ENCODE assay signal across 9 cellular contexts in the genomic region with DNA sequence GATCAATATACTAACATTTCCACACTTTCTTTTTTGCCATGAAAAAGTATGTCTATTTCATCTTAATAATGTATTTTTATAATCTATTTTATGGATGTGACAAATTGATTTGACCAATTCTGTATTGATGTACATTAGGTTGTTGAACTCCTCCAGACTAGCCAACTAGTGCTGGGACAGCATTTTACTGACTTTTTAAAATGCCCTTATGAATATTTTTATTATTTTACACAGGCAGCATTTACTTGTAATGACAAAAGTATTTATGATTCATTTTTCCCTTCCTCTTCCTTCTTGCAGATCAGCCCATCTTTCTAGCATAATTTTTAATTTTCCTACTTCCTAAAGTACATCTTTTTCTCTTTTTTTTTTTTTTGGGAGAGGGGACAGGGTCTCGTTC. TPM values are rescaled to one million over a fixed set of nuclear protein-coding genes. Genes with fewer than 3 reads are reported as not detected.
A peak's percentile ranks its signal among the peaks of the same experiment; 100 is the strongest.
DNase-seq lines count a peak whose midpoint lies in the region; ATAC-seq, FAIRE-seq and TF ChIP-seq lines count a peak whose summit lies in the region.
"Had no signal": no experiment of that assay in that cellular context is flagged by ENCODE, and none has a peak within 500 bp of the region (broad histone marks: within the 10 kb centered on the region; RNA-seq: fewer than 3 reads in every experiment).

No MANE protein-coding gene starts in this region.

- FAIRE-seq in keratinocyte (lab: Jason Lieb, UNC): no peak

- H4K20me1 ChIP-seq in keratinocyte (ENCODE audit: control insufficient read depth, extremely low read depth, insufficient read depth, low read length): no peaks in the 10 kb centered on the region

- dilution Hi-C loops in keratinocyte (cut with MboI; ENCODE audit: extremely low pct_ligation_motif_present, low sequenced_read_pairs): no loop called here

- H3K4me1 ChIP-seq in keratinocyte (ENCODE audit: control insufficient read depth, extremely low read depth, insufficient read depth, low read length): peaks cover 27% of the 10 kb centered on the region
- H3K4me1 ChIP-seq in thyroid gland: peaks cover 21 to 26% of the 10 kb centered on the region in 2 donors

- intact Hi-C loops in thyroid gland (cut with DNase I): no loop called here

- no peaks in the 10 kb centered on the region for H3K9me3 Mint-ChIP-seq in activated T-cell treated with anti-CD3 and anti-CD28 coated beads, Interleukin-2, amount 50 U/mL, for 72 hours
- H3K9me3 Mint-ChIP-seq in activated naive CD4-positive, alpha-beta T cell treated with anti-CD3 and anti-CD28 coated beads, Interleukin-2, amount 50 U/mL, for 72 hours: no peaks in the 10 kb centered on the region

- 75 to 96% methylated on average over 1 of the region's 1 CpG for WGBS in thyroid gland, 2 donors

- peak overlapping the region; percentile 87 for H3K9ac ChIP-seq in keratinocyte (ENCODE audit: control insufficient read depth, extremely low read depth, insufficient read depth, low read length)

- H3K4me3 ChIP-seq in keratinocyte (ENCODE audit: control insufficient read depth in 2 of 3, extremely low read depth in 1 of 3, insufficient read depth in 2 of 3, low read depth in 1 of 3, low read length in 3 of 3) (peak overlapping the region in 2 of 3 experiments; percentile 97), thyroid gland (replicated peaks in 1 of 3) (no peak overlapping the region)

- TF ChIP-seq CTCF in keratinocyte (optimal IDR thresholded peaks at IDR 0.05 in 1 of 3, IDR thresholded peaks at IDR 0.05 in 1 of 3, conservative IDR thresholded peaks at IDR 0.05 in 1 of 3; ENCODE audit: extremely low read depth in 1 of 3, insufficient read depth in 2 of 3, low read length in 3 of 3) (no peak), thyroid gland (IDR thresholded peaks at IDR 0.05) (no peak)

- H3K27ac ChIP-seq in keratinocyte (ENCODE audit: control insufficient read depth, insufficient read depth, low read length) (peak overlapping the region; percentile 96), thyroid gland (peak overlapping the region; percentile 90 to 97 (median 95))

- no peak for DNase-seq in activated T-cell treated with anti-CD3 and anti-CD28 coated beads, Interleukin-2, amount 50 U/mL, for 72 hours
- no peak for DNase-seq in activated T-cell treated with anti-CD3 and anti-CD28 coated beads, Interleukin-2, amount 50 U/mL, for 48 hours
- no peak for DNase-seq in activated naive CD4-positive, alpha-beta T cell treated with anti-CD3 and anti-CD28 coated beads, Interleukin-2, amount 50 U/mL, for 72 hours (ENCODE audit: low spot score in 2 of 2)
- DNase-seq in keratinocyte (ENCODE audit: low read depth, low spot score) (no peak), thyroid gland (no peak), H4 (ENCODE audit: low spot score) (no peak)

- peaks cover 47% of the 10 kb centered on the region for H3K4me1 Mint-ChIP-seq in activated T-cell treated with anti-CD3 and anti-CD28 coated beads, Interleukin-2, amount 50 U/mL, for 72 hours (ENCODE audit: low read depth)

- no peak for ATAC-seq in activated T-cell treated with anti-CD3 and anti-CD28 coated beads, Interleukin-2, amount 50 U/mL, for 72 hours (replicated peaks in 1 of 2)
- ATAC-seq in activated naive CD4-positive, alpha-beta T cell treated with anti-CD3 and anti-CD28 coated beads, Interleukin-2, amount 50 U/mL, for 72 hours: no peak
- no peak for ATAC-seq in HG03196 (IDR thresholded peaks at IDR 0.05; ENCODE audit: unreplicated experiment)
- ATAC-seq in HG03175 (IDR thresholded peaks at IDR 0.05; ENCODE audit: unreplicated experiment): no peak

- no peaks in the 10 kb centered on the region for H3K27me3 Mint-ChIP-seq in activated T-cell treated with anti-CD3 and anti-CD28 coated beads, Interleukin-2, amount 50 U/mL, for 72 hours (ENCODE audit: low read depth)

- peak overlapping the region; percentile 90 to 92 for H3K4me3 Mint-ChIP-seq in activated T-cell treated with anti-CD3 and anti-CD28 coated beads, Interleukin-2, amount 50 U/mL, for 72 hours

- peak overlapping the region; percentile 88 for H3K27ac Mint-ChIP-seq in activated T-cell treated with anti-CD3 and anti-CD28 coated beads, Interleukin-2, amount 50 U/mL, for 72 hours
- peak overlapping the region; percentile 96 to 97 for H3K27ac Mint-ChIP-seq in activated naive CD4-positive, alpha-beta T cell treated with anti-CD3 and anti-CD28 coated beads, Interleukin-2, amount 50 U/mL, for 72 hours

- no peaks in the 10 kb centered on the region for H3K9me1 ChIP-seq in keratinocyte (ENCODE audit: control insufficient read depth, extremely low read depth, insufficient read depth, low read length)

- no peaks in the 10 kb centered on the region for H3K36me3 ChIP-seq in keratinocyte (ENCODE audit: control insufficient read depth in 2 of 2, extremely low read depth in 1 of 2, insufficient read depth in 2 of 2, low read length in 2 of 2)
- no peaks in the 10 kb centered on the region for H3K36me3 ChIP-seq in thyroid gland

- H3K9me3 ChIP-seq in keratinocyte (ENCODE audit: control insufficient read depth, low read depth, low read length) (no peaks in the 10 kb centered on the region), thyroid gland (no peaks in the 10 kb centered on the region)

- H2AFZ ChIP-seq in keratinocyte (ENCODE audit: control insufficient read depth, low read length): peak overlapping the region; percentile 98

- H3K36me3 Mint-ChIP-seq in activated T-cell treated with anti-CD3 and anti-CD28 coated beads, Interleukin-2, amount 50 U/mL, for 72 hours (ENCODE audit: insufficient read depth in 2 of 2): no peaks in the 10 kb centered on the region
- peaks cover 8 to 9% of the 10 kb centered on the region in 2 donors for H3K36me3 Mint-ChIP-seq in activated naive CD4-positive, alpha-beta T cell treated with anti-CD3 and anti-CD28 coated beads, Interleukin-2, amount 50 U/mL, for 72 hours

- H3K27me3 ChIP-seq in keratinocyte (ENCODE audit: control insufficient read depth, extremely low read depth, insufficient read depth, low read length) (no peaks in the 10 kb centered on the region), thyroid gland (no peaks in the 10 kb centered on the region)

- peak overlapping the region; percentile 95 for H3K4me2 ChIP-seq in keratinocyte (ENCODE audit: control insufficient read depth, extremely low read depth, insufficient read depth, low read depth, low read length)

- peaks cover 9% of the 10 kb centered on the region for H3K79me2 ChIP-seq in keratinocyte (ENCODE audit: control insufficient read depth, insufficient read depth, low read length)

- no peak for TF ChIP-seq POLR2A in thyroid gland (IDR thresholded peaks at IDR 0.05)

RNA-seq across cellular contexts. Expression of a gene that starts 0.9 kb away (rescaled TPM):
- total RNA-seq in activated T-cell treated with anti-CD3 and anti-CD28 coated beads, Interleukin-2, amount 50 U/mL, for 72 hours: 10 to 100 TPM; 24.7 to 37.3 TPM
- 10 to 100 TPM; 14.8 to 24.8 TPM for total RNA-seq in activated naive CD4-positive, alpha-beta T cell treated with anti-CD3 and anti-CD28 coated beads, Interleukin-2, amount 50 U/mL, for 72 hours
- polyA plus RNA-seq in keratinocyte: 2.6 to 4.7 TPM (median 3.7 TPM) in 3 replicates
- 1.1 TPM for polyA plus RNA-seq in keratinocyte (2011; ENCODE audit: low read depth)
- polyA plus RNA-seq in keratinocyte (2011; cell fraction: cytosol; rRNA removed): 2.1 and 4.0 TPM in 2 replicates
- 3.8 and 4.3 TPM in 2 replicates for polyA plus RNA-seq in keratinocyte (2011; cell fraction: nucleus; rRNA removed)
- 3.8 and 5.1 TPM in 2 replicates for polyA plus RNA-seq in keratinocyte (2012; ENCODE audit: low replicate concordance)
- 1.9 to 4.9 TPM (median 2.9 TPM) in 3 replicates for polyA minus RNA-seq in keratinocyte
- 3.6 TPM for polyA minus RNA-seq in keratinocyte (2011; cell fraction: cytosol; rRNA and poly(A)+ RNA removed)
- 0.74 and 4.3 TPM in 2 replicates for polyA minus RNA-seq in keratinocyte (2011; cell fraction: nucleus; rRNA and poly(A)+ RNA removed)
- 10 to 100 TPM; 20.1 to 40.1 (median 33.3) TPM for total RNA-seq in thyroid gland
- total RNA-seq in H4 (2014; rRNA removed; shearing (Covaris generic)): 26.2 and 31.7 TPM in 2 replicates

RNA-seq across cellular contexts. Expression of a gene that starts 4.1 kb away (rescaled TPM):
- 10 to 100 TPM; 47.0 to 50.2 TPM for total RNA-seq in activated T-cell treated with anti-CD3 and anti-CD28 coated beads, Interleukin-2, amount 50 U/mL, for 72 hours
- 10 to 100 TPM; 58.4 to 68.2 TPM for total RNA-seq in activated naive CD4-positive, alpha-beta T cell treated with anti-CD3 and anti-CD28 coated beads, Interleukin-2, amount 50 U/mL, for 72 hours
- 12.5 to 37.0 TPM (median 13.9 TPM) in 3 replicates for polyA plus RNA-seq in keratinocyte
- 20.1 TPM for polyA plus RNA-seq in keratinocyte (2011; ENCODE audit: low read depth)
- polyA plus RNA-seq in keratinocyte (2011; cell fraction: cytosol; rRNA removed): 20.7 and 27.7 TPM in 2 replicates
- polyA plus RNA-seq in keratinocyte (2011; cell fraction: nucleus; rRNA removed): 58.1 and 61.4 TPM in 2 replicates
- 27.4 and 33.9 TPM in 2 replicates for polyA plus RNA-seq in keratinocyte (2012; ENCODE audit: low replicate concordance)
- polyA minus RNA-seq in keratinocyte: 22.8 to 132 TPM (median 30.2 TPM) in 3 replicates
- 34.0 TPM for polyA minus RNA-seq in keratinocyte (2011; cell fraction: cytosol; rRNA and poly(A)+ RNA removed)
- polyA minus RNA-seq in keratinocyte (2011; cell fraction: nucleus; rRNA and poly(A)+ RNA removed): 20.8 and 31.6 TPM in 2 replicates
- total RNA-seq in thyroid gland: 10 to 100 TPM; 42.6 to 50.2 (median 44.9) TPM
- 16.1 TPM in 2 replicates for total RNA-seq in H4 (2014; rRNA removed; shearing (Covaris generic))

RNA-seq across cellular contexts. Expression of a gene that starts 36.9 kb away (rescaled TPM):
- 10 to 100 TPM; 63.8 to 73.3 TPM for total RNA-seq in activated T-cell treated with anti-CD3 and anti-CD28 coated beads, Interleukin-2, amount 50 U/mL, for 72 hours
- 100 to 1,000 TPM; 110 TPM for total RNA-seq in activated naive CD4-positive, alpha-beta T cell treated with anti-CD3 and anti-CD28 coated beads, Interleukin-2, amount 50 U/mL, for 72 hours
- 22.9 to 49.0 TPM (median 32.1 TPM) in 3 replicates for polyA plus RNA-seq in keratinocyte
- 54.8 TPM for polyA plus RNA-seq in keratinocyte (2011; ENCODE audit: low read depth)
- polyA plus RNA-seq in keratinocyte (2011; cell fraction: cytosol; rRNA removed): 22.2 and 39.2 TPM in 2 replicates
- 59.3 and 74.1 TPM in 2 replicates for polyA plus RNA-seq in keratinocyte (2011; cell fraction: nucleus; rRNA removed)
- polyA plus RNA-seq in keratinocyte (2012; ENCODE audit: low replicate concordance): 74.8 and 79.1 TPM in 2 replicates
- polyA minus RNA-seq in keratinocyte: 39.9 to 100 TPM (median 40.4 TPM) in 3 replicates
- polyA minus RNA-seq in keratinocyte (2011; cell fraction: cytosol; rRNA and poly(A)+ RNA removed): 84.6 TPM
- polyA minus RNA-seq in keratinocyte (2011; cell fraction: nucleus; rRNA and poly(A)+ RNA removed): 26.4 and 29.0 TPM in 2 replicates
- total RNA-seq in thyroid gland: 100 to 1,000 TPM in 2 of 4 donors, 10 to 100 TPM in 2; 88.3 to 148 (median 98.9) TPM
- total RNA-seq in H4 (2014; rRNA removed; shearing (Covaris generic)): 99.9 and 101 TPM in 2 replicates

RNA-seq across cellular contexts. Expression of a gene that starts 47.2 kb away (rescaled TPM):
- total RNA-seq in activated T-cell treated with anti-CD3 and anti-CD28 coated beads, Interleukin-2, amount 50 U/mL, for 72 hours: 10 to 100 TPM; 74.5 to 75.8 TPM
- total RNA-seq in activated naive CD4-positive, alpha-beta T cell treated with anti-CD3 and anti-CD28 coated beads, Interleukin-2, amount 50 U/mL, for 72 hours: 100 to 1,000 TPM in 1 of 2 donors, 10 to 100 TPM in 1; 79.0 to 137 TPM
- polyA plus RNA-seq in keratinocyte: 36.7 to 67.7 TPM (median 52.7 TPM) in 3 replicates
- polyA plus RNA-seq in keratinocyte (2011; ENCODE audit: low read depth): 31.9 TPM
- polyA plus RNA-seq in keratinocyte (2011; cell fraction: cytosol; rRNA removed): 44.9 and 111 TPM in 2 replicates
- polyA plus RNA-seq in keratinocyte (2011; cell fraction: nucleus; rRNA removed): 80.4 and 106 TPM in 2 replicates
- 49.2 and 87.1 TPM in 2 replicates for polyA plus RNA-seq in keratinocyte (2012; ENCODE audit: low replicate concordance)
- polyA minus RNA-seq in keratinocyte: 92.8 to 146 TPM (median 95.8 TPM) in 3 replicates
- polyA minus RNA-seq in keratinocyte (2011; cell fraction: cytosol; rRNA and poly(A)+ RNA removed): 188 TPM
- 88.5 and 96.2 TPM in 2 replicates for polyA minus RNA-seq in keratinocyte (2011; cell fraction: nucleus; rRNA and poly(A)+ RNA removed)
- total RNA-seq in thyroid gland: 10 to 100 TPM; 48.4 to 77.6 (median 66.9) TPM
- total RNA-seq in H4 (2014; rRNA removed; shearing (Covaris generic)): 55.5 and 61.1 TPM in 2 replicates

RNA-seq across cellular contexts. Expression of a gene that starts 50.9 kb away (rescaled TPM):
- 1 to 10 TPM in 1 of 2 donors, under 1 TPM in 1; 0.19 to 2.4 TPM for total RNA-seq in activated T-cell treated with anti-CD3 and anti-CD28 coated beads, Interleukin-2, amount 50 U/mL, for 72 hours
- 1 to 10 TPM in 1 of 2 donors, under 1 TPM in 1; 0.57 to 1.9 TPM for total RNA-seq in activated naive CD4-positive, alpha-beta T cell treated with anti-CD3 and anti-CD28 coated beads, Interleukin-2, amount 50 U/mL, for 72 hours
- 1.3 to 2.2 TPM (median 1.9 TPM) in 3 replicates for polyA plus RNA-seq in keratinocyte
- 1.7 TPM for polyA plus RNA-seq in keratinocyte (2011; ENCODE audit: low read depth)
- polyA plus RNA-seq in keratinocyte (2011; cell fraction: cytosol; rRNA removed): 0.83 and 2.1 TPM in 2 replicates
- polyA plus RNA-seq in keratinocyte (2011; cell fraction: nucleus; rRNA removed): 3.3 and 3.6 TPM in 2 replicates
- polyA plus RNA-seq in keratinocyte (2012; ENCODE audit: low replicate concordance): 1.4 and 2.4 TPM in 2 replicates
- polyA minus RNA-seq in keratinocyte: 0.59 to 1.9 TPM (median 1.3 TPM) in 3 replicates
- not detected for polyA minus RNA-seq in keratinocyte (2011; cell fraction: cytosol; rRNA and poly(A)+ RNA removed)
- polyA minus RNA-seq in keratinocyte (2011; cell fraction: nucleus; rRNA and poly(A)+ RNA removed): 1.2 and 2.8 TPM in 2 replicates
- total RNA-seq in thyroid gland: under 1 TPM in 2 of 4 donors, not detected in 2; 0.22 to 0.81 TPM
- total RNA-seq in H4 (2014; rRNA removed; shearing (Covaris generic)): not detected in 2 replicates
- total RNA-seq: Daoy had no signal

Comparison
In these comparisons a context has a peak if more than half of its experiments do, and no peak if none do; other contexts are left out.
1. H3K4me3 ChIP-seq: peak in keratinocyte (2 of 3); none in thyroid gland (0 of 3).